In the genomic region with DNA sequence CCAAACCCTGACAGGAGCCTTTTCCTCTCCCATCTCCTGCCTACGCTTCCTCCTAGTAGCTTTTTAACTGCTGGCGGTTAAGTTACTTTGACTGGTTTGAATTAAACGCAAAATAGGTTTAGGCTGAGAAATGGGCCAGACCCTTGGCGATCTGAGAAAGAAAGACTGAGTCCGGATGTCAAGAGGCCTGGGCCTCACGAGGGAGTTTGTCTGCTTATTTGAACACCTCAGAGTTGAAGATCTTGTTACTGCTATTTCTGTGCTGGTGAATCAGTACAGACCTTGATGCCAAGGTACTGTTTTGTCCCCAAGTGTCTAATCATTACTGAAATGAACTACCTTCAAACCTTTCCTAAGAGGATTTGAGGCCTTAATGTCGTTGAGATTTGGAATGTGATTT, we compare ENCODE assay signal across 2 cellular contexts.
TF ChIP-seq lines count a peak whose summit lies in the region.

No MANE protein-coding gene starts in this region.

TF ChIP-seq in A549, 52 proteins besides CTCF, POLR2A, EP300 and RAD21:
- TF ChIP-seq, protein P1, sequence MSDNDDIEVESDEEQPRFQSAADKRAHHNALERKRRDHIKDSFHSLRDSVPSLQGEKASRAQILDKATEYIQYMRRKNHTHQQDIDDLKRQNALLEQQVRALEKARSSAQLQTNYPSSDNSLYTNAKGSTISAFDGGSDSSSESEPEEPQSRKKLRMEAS (IDR thresholded peaks at IDR 0.05): no peak
- no peak for TF ChIP-seq HOXA7 (CRISPR knock-in tag; IDR thresholded peaks at IDR 0.05)
- no peak for TF ChIP-seq SMC3 (IDR thresholded peaks at IDR 0.05)
- no peak for TF ChIP-seq ZSCAN20 (CRISPR knock-in tag; IDR thresholded peaks at IDR 0.05)
- TF ChIP-seq CHD4 (IDR thresholded peaks at IDR 0.05; ENCODE audit: borderline replicate concordance): no peak
- TF ChIP-seq USF2 (IDR thresholded peaks at IDR 0.05): no peak
- TF ChIP-seq ATOH8 (CRISPR knock-in tag; IDR thresholded peaks at IDR 0.05; ENCODE audit: low read depth): no peak
- TF ChIP-seq HDAC2 (IDR thresholded peaks at IDR 0.05): no peak
- no peak for TF ChIP-seq RCOR1 (IDR thresholded peaks at IDR 0.05; ENCODE audit: low read depth, low read length)

TF ChIP-seq in IMR-90, 13 proteins besides CTCF, POLR2A, EP300 and RAD21:
- TF ChIP-seq NFE2L2 (IDR thresholded peaks at IDR 0.05; ENCODE audit: low read depth, low read length) (no peak), RCOR1 (IDR thresholded peaks at IDR 0.05; ENCODE audit: insufficient replicate concordance, low read length) (no peak), CEBPB (IDR thresholded peaks at IDR 0.05; ENCODE audit: low read depth, low read length) (no peak), CHD1 (IDR thresholded peaks at IDR 0.05; ENCODE audit: low read depth, low read length) (no peak), ELK1 (IDR thresholded peaks at IDR 0.05; ENCODE audit: borderline replicate concordance, low read depth, low read length) (no peak), BHLHE40 (IDR thresholded peaks at IDR 0.05; ENCODE audit: low read depth, low read length) (no peak), MXI1 (IDR thresholded peaks at IDR 0.05; ENCODE audit: borderline replicate concordance, low read depth, low read length) (no peak), SMC3 (IDR thresholded peaks at IDR 0.05; ENCODE audit: low read depth, low read length) (no peak), RFX5 (IDR thresholded peaks at IDR 0.05; ENCODE audit: low read depth, low read length) (no peak)
